7 cellular contexts compared by ENCODE assay signal in the genomic region with DNA sequence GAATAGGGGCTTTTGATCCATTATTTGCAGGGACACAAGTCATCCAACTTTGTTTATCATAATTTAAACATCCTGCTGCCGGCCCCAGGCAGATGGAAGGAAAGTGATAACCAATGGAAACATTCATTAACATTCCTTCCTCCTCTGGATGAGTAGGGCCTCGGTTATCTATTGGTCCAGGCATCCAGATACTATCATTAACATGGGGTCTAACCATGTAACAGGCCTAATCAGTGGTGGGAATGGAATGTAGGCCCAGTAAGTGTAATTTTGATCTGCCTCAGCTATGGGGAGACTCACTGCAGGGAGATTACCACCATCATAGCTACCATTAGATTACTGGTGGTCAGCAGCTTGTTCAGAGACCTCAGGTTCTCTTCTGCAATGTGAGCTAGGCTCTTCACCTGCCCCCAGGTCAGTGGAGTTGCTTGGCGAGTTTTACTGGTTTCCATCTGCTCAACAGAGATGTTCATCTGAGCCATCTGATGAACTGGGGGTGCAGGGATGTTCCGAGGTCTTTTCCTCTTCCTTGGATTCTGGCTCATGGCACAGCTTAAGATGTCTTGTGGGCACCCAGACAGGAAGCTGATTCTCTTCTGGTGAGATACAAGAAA. TPM values are rescaled to one million over a fixed set of nuclear protein-coding genes. Genes with fewer than 3 reads are reported as not detected.
"Had no signal": no experiment of that assay in that cellular context is flagged by ENCODE, and none has a peak within 500 bp of the region (broad histone marks: within the 10 kb centered on the region; RNA-seq: fewer than 3 reads in every experiment).

No MANE protein-coding gene starts in this region.

RNA-seq across cellular contexts. Expression of gene TMC5, which starts 21.9 kb away (rescaled TPM):
- total RNA-seq: activated CD8-positive, alpha-beta memory T cell treated with anti-CD3 and anti-CD28 coated beads for 36 hours; activated naive CD8-positive, alpha-beta T cell treated with anti-CD3 and anti-CD28 coated beads for 36 hours; lung microvascular endothelial cell; natural killer cell treated with Interleukin-12 subunit alpha and Interleukin-12 subunit beta and Interleukin-15 and Interleukin-18, amount 100 ng/mL, for 72 hours; occipital lobe; tibial nerve had no signal
- polyA plus RNA-seq: heart left ventricle had no signal
